In the genomic region with DNA sequence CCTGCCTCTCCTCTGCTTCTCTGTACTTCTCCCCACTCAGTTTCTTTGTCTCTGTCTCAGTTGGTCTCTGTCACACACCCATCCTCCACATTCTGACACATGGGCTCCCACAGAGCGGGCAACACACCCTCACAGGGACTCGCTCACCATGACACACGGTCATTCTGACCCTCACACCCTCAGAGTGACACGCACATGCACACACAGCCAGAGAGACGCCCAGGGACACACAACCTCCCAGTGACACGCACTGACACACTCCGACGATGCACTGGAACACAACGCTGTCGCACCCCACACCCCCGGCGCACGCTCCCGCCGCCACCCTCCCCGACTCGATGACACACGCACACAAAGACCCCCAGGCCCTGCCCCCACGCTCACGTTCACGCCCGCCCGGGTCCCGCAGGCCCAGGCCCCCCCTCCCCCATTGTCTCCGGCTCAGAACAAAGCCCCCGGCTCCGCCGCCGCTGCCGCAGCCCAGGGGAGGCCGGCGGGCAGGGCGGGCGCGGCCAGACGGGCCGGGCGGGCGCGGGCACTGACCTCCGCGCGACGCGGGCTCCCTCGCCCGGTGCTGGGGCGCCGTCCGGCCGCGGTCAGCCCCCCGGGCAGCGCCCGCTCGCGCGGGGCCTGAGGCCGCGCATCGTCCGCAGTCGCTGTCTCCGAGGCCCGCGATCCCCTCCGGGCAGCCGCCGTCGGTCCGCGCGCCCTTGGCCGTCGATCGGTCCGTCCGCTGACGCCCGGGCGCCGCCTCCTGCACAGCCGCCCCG, we compare ENCODE assay signal across 8 cellular contexts. TPM values are rescaled to one million over a fixed set of nuclear protein-coding genes. Genes with fewer than 3 reads are reported as not detected.
DNase-seq lines count a peak whose midpoint lies in the region; ATAC-seq, FAIRE-seq and TF ChIP-seq lines count a peak whose summit lies in the region.

No MANE protein-coding gene starts in this region.

- H3K9me3 ChIP-seq in Panc1 (ENCODE audit: control insufficient read depth, insufficient read depth, low read depth, low read length) (no peaks in the 10 kb centered on the region), vagina (no peaks in the 10 kb centered on the region)
- no peaks in the 10 kb centered on the region for H3K9me3 ChIP-seq in effector memory CD4-positive, alpha-beta T cell (ENCODE audit: control insufficient read depth, low read length)

- POLR2A ChIA-PET in Panc1 (lab: Charles Lee), result no interaction called here

- no peak for TF ChIP-seq POLR2A in vagina (IDR thresholded peaks at IDR 0.05)

- no TSS peak for BruUV-seq in Panc1 (replicated peaks; lab: Mats Ljungman, UMichigan)

- peak; percentile 51 for ATAC-seq in Panc1
- peak; percentile 40 to 72 (median 58) for ATAC-seq in natural killer cell

- H3K4me3 ChIP-seq in Panc1 (ENCODE audit: low read depth in 2 of 2, low read length in 2 of 2) (no peak overlapping the region; a peak in 1 of 4 replicates), vagina (peak overlapping the region; percentile 57 to 72)
- H3K4me3 ChIP-seq in effector memory CD4-positive, alpha-beta T cell (ENCODE audit: insufficient read depth, low read depth, low read length, poor library complexity, severe bottlenecking), result peak overlapping the region; percentile 53

- H3K4me1 ChIP-seq in Panc1 (ENCODE audit: control insufficient read depth, insufficient read depth, low read length) (no peaks in the 10 kb centered on the region), vagina (peaks cover 17% of the 10 kb centered on the region)
- H3K4me1 ChIP-seq in effector memory CD4-positive, alpha-beta T cell (ENCODE audit: control insufficient read depth, insufficient read depth, low read length, poor library complexity, severe bottlenecking), result no peaks in the 10 kb centered on the region

- H3K27me3 ChIP-seq in Panc1 (ENCODE audit: control insufficient read depth, insufficient read depth, low read length) (peaks cover 67% of the 10 kb centered on the region), vagina (no peaks in the 10 kb centered on the region)
- no peaks in the 10 kb centered on the region for H3K27me3 ChIP-seq in effector memory CD4-positive, alpha-beta T cell (replicated peaks; ENCODE audit: control insufficient read depth, insufficient read depth, low read length, poor library complexity, severe bottlenecking)

- H3K27ac ChIP-seq in Panc1 (ENCODE audit: low read length), result no peak overlapping the region
- peak overlapping the region; percentile 35 for H3K27ac ChIP-seq in effector memory CD4-positive, alpha-beta T cell (ENCODE audit: insufficient read depth, low read length, poor library complexity, severe bottlenecking)
- H3K27ac ChIP-seq in vagina, result peak overlapping the region; percentile 92

- TF ChIP-seq CTCF in Panc1 (IDR thresholded peaks at IDR 0.05) (no peak), natural killer cell (IDR thresholded peaks at IDR 0.05) (no peak), vagina (IDR thresholded peaks at IDR 0.05) (no peak), D721Med (IDR thresholded peaks at IDR 0.05; ENCODE audit: insufficient read depth, missing control alignments) (no peak)

- peaks cover 0 to 6% of the 10 kb centered on the region in 2 donors for H3K4me1 Mint-ChIP-seq in natural killer cell

- intact Hi-C loops in Panc1 (cut with micrococcal nuclease; ENCODE audit: unreplicated experiment), result no loop called here
- intact Hi-C loops in natural killer cell (cut with micrococcal nuclease), result no loop called here
- intact Hi-C loops in vagina (cut with DNase I), result loop anchor here (10.0 kb wide), 1 partner anchor 50 kb away; a partner anchor contains a TSS

- in situ Hi-C loops in Panc1 (cut with HindIII; ENCODE audit: low pct_unique_long_range_greater_than_20kb, low sequenced_read_pairs), result no loop called here

- H3K4me3 Mint-ChIP-seq in natural killer cell, result no peak overlapping the region

- no peaks in the 10 kb centered on the region for H3K9me3 Mint-ChIP-seq in natural killer cell

- peaks cover 0 to 11% of the 10 kb centered on the region in 2 donors for H3K27me3 Mint-ChIP-seq in natural killer cell (ENCODE audit: low read depth in 2 of 2)

- no peak overlapping the region for H3K27ac Mint-ChIP-seq in natural killer cell

- no peak for FAIRE-seq in D721Med (lab: Jason Lieb, UNC)

- H3K36me3 Mint-ChIP-seq in natural killer cell, result no peaks in the 10 kb centered on the region

- no peaks in the 10 kb centered on the region; the same call in 1 of the 2 replicates for H3K36me3 ChIP-seq in Panc1 (ENCODE audit: control insufficient read depth, insufficient read depth, low read length)
- H3K36me3 ChIP-seq in effector memory CD4-positive, alpha-beta T cell (ENCODE audit: control insufficient read depth, insufficient read depth, low read length), result no peaks in the 10 kb centered on the region
- H3K36me3 ChIP-seq in vagina, result no peaks in the 10 kb centered on the region

- CTCF ChIA-PET in Panc1 (lab: Charles Lee), result no interaction called here

- DNase-seq in AG20443 (ENCODE audit: low spot score) (peak; percentile 61), Panc1 (ENCODE audit: low read depth, low spot score) (no peak), natural killer cell (no peak), vagina (ENCODE audit: extremely low spot score in 2 of 2) (no peak), T-helper 9 cell (no peak), NCI-H2081 (lab: John Stamatoyannopoulos, UW) (no peak), D721Med (ENCODE audit: insufficient read length, low spot score) (no peak)
- DNase-seq in effector memory CD4-positive, alpha-beta T cell, result no peak

RNA-seq across cellular contexts. Expression of a gene that starts 0.4 kb away (rescaled TPM):
- total RNA-seq in Panc1 (2021; ENCODE audit: unreplicated experiment) (2.2 TPM), natural killer cell (1 to 10 TPM in 1 of 3 donors, under 1 TPM in 2; 0.49 to 1.0 (median 0.83) TPM), vagina (28.7 TPM)
- 2.8 TPM for polyA plus RNA-seq in Panc1 (2012; ENCODE audit: insufficient read length)

RNA-seq across cellular contexts. Expression of a gene that starts 27.9 kb away (rescaled TPM):
- 115 TPM for total RNA-seq in Panc1 (2021; ENCODE audit: unreplicated experiment)
- 168 TPM for polyA plus RNA-seq in Panc1 (2012; ENCODE audit: insufficient read length)
- 10 to 100 TPM in 2 of 3 donors, 1 to 10 TPM in 1; 9.0 to 11.8 (median 11.4) TPM for total RNA-seq in natural killer cell
- 55.2 TPM for total RNA-seq in vagina

RNA-seq across cellular contexts. Expression of a gene that starts 36.0 kb away (rescaled TPM):
- total RNA-seq in Panc1 (2021; ENCODE audit: unreplicated experiment), result 200 TPM
- 200 TPM for polyA plus RNA-seq in Panc1 (2012; ENCODE audit: insufficient read length)
- total RNA-seq in natural killer cell, result 100 to 1,000 TPM; 123 to 135 (median 131) TPM
- 77.3 TPM for total RNA-seq in vagina

RNA-seq across cellular contexts. Expression of a gene that starts 43.2 kb away (rescaled TPM):
- total RNA-seq in Panc1 (2021; ENCODE audit: unreplicated experiment) (387 TPM), natural killer cell (100 to 1,000 TPM; 154 to 191 (median 158) TPM), vagina (48.1 TPM)
- polyA plus RNA-seq in Panc1 (2012; ENCODE audit: insufficient read length), result 549 TPM

RNA-seq across cellular contexts. Expression of a gene that starts 51.6 kb away (rescaled TPM):
- total RNA-seq in Panc1 (2021; ENCODE audit: unreplicated experiment), result 204 TPM
- polyA plus RNA-seq in Panc1 (2012; ENCODE audit: insufficient read length), result 463 TPM
- 100 to 1,000 TPM; 109 to 145 (median 142) TPM for total RNA-seq in natural killer cell
- 149 TPM for total RNA-seq in vagina

Comparison
In these comparisons a context has a peak if more than half of its experiments do, and no peak if none do; other contexts are left out.
1. H3K4me3 ChIP-seq: peak in effector memory CD4-positive, alpha-beta T cell (single experiment) and vagina (2 of 2); none in Panc1 (0 of 2).